ENCODE assay signal across 27 cellular contexts in genomic region chr19:55034751-55035150, GRCh38. TPM values are rescaled to one million over a fixed set of nuclear protein-coding genes. Genes with fewer than 3 reads are reported as not detected.
"Had no signal": no experiment of that assay in that cellular context is flagged by ENCODE, and none has a peak within 500 bp of the region (broad histone marks: within the 10 kb centered on the region; RNA-seq: fewer than 3 reads in every experiment).

No MANE protein-coding gene starts in this region.

- H3K4me3 ChIP-seq: dorsolateral prefrontal cortex, esophagus muscularis mucosa, heart right ventricle, lung, prostate gland, right atrium auricular region, smooth muscle cell, suprapubic skin, transverse colon, vagina had no signal

- H3K4me1 Mint-ChIP-seq: memory B cell; stimulated activated naive CD8-positive, alpha-beta T cell treated with anti-CD3 and anti-CD28 coated beads, Interleukin-15, amount 100 ng/mL, for 72 hours had no signal

- DNase-seq: dorsolateral prefrontal cortex; effector CD4-positive, alpha-beta T cell; foreskin melanocyte; glutamatergic neuron; heart right ventricle; hippocampal formation; kidney glomerular epithelial cell; left ventricle myocardium superior; natural killer cell; stimulated activated CD4-positive, alpha-beta T cell treated with anti-CD3 and anti-CD28 coated beads, Interleukin-12 subunit alpha, Interleukin-12 subunit beta, amount 100 ng/mL, for 4 hours; stimulated activated CD4-positive, alpha-beta T cell treated with anti-CD3 and anti-CD28 coated beads, Interleukin-1b, Interleukin-23, amount 100 ng/mL, for 48 hours; stimulated activated CD4-positive, alpha-beta T cell treated with anti-CD3 and anti-CD28 coated beads, Interleukin-4, amount 100 ng/mL, for 1 hour; stimulated activated CD8-positive, alpha-beta memory T cell treated with anti-CD3 and anti-CD28 coated beads, Interleukin-4, amount 100 ng/mL, for 48 hours; stimulated activated naive CD4-positive, alpha-beta T cell; stimulated activated naive CD8-positive, alpha-beta T cell treated with anti-CD3 and anti-CD28 coated beads, Interleukin-15, amount 100 ng/mL, for 72 hours; transverse colon had no signal

- H3K36me3 Mint-ChIP-seq: natural killer cell had no signal

- ATAC-seq: left ventricle myocardium superior; natural killer cell; sciatic nerve; stimulated activated naive CD8-positive, alpha-beta T cell treated with anti-CD3 and anti-CD28 coated beads, Interleukin-15, amount 100 ng/mL, for 72 hours had no signal

- H3K9me3 Mint-ChIP-seq: memory B cell; natural killer cell; stimulated activated naive CD8-positive, alpha-beta T cell treated with anti-CD3 and anti-CD28 coated beads, Interleukin-15, amount 100 ng/mL, for 72 hours had no signal

- H3K4me3 Mint-ChIP-seq: memory B cell; natural killer cell; stimulated activated naive CD8-positive, alpha-beta T cell treated with anti-CD3 and anti-CD28 coated beads, Interleukin-15, amount 100 ng/mL, for 72 hours had no signal

- H3K27me3 Mint-ChIP-seq: memory B cell; stimulated activated naive CD8-positive, alpha-beta T cell treated with anti-CD3 and anti-CD28 coated beads, Interleukin-15, amount 100 ng/mL, for 72 hours had no signal

- H3K36me3 ChIP-seq: esophagus muscularis mucosa, heart right ventricle, prostate gland, right atrium auricular region, suprapubic skin, transverse colon, vagina had no signal

- H3K27me3 ChIP-seq: dorsolateral prefrontal cortex, esophagus muscularis mucosa, heart right ventricle, right atrium auricular region, suprapubic skin, transverse colon, vagina had no signal

- H3K27ac Mint-ChIP-seq: memory B cell; natural killer cell; stimulated activated naive CD8-positive, alpha-beta T cell treated with anti-CD3 and anti-CD28 coated beads, Interleukin-15, amount 100 ng/mL, for 72 hours had no signal

- H3K4me1 ChIP-seq: esophagus muscularis mucosa, heart right ventricle, prostate gland, right atrium auricular region, suprapubic skin, transverse colon, vagina had no signal

- H3K9me3 ChIP-seq: esophagus muscularis mucosa, heart right ventricle, prostate gland, right atrium auricular region, suprapubic skin, transverse colon, vagina had no signal

- H3K27ac ChIP-seq: dorsolateral prefrontal cortex, esophagus muscularis mucosa, heart right ventricle, prostate gland, right atrium auricular region, suprapubic skin, transverse colon, vagina had no signal

RNA-seq across cellular contexts. Expression of gene GP6, which starts 3.3 kb away (rescaled TPM):
- total RNA-seq: epithelial cell of proximal tubule, fibroblast of lung, left ventricle myocardium superior, smooth muscle cell had no signal
